12 cellular contexts compared by ENCODE assay signal in the genomic region with DNA sequence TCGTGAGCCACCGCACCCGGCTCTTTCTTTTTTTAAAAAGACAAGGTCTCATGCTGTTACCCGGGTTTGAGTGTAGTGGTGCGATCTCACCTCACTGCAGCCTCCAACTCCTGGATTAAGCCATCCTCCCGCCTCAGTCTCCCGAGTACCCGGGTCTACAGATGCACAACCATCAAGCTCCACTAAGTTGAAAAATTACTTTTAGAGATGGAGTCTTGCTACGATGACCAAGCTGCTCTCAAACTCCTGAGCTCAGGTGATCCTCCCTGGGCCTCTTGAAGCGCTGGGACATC. TPM values are rescaled to one million over a fixed set of nuclear protein-coding genes. Genes with fewer than 3 reads are reported as not detected.
DNase-seq lines count a peak whose midpoint lies in the region; TF ChIP-seq lines count a peak whose summit lies in the region.
"Had no signal": no experiment of that assay in that cellular context is flagged by ENCODE, and none has a peak within 500 bp of the region (broad histone marks: within the 10 kb centered on the region; RNA-seq: fewer than 3 reads in every experiment).

No MANE protein-coding gene starts in this region.

- no peak for DNase-seq in activated T-cell treated with anti-CD3 and anti-CD28 coated beads, Interleukin-2, amount 50 U/mL, for 24 hours
- no peak for DNase-seq in activated T-cell treated with anti-CD3 and anti-CD28 coated beads, Interleukin-2, amount 50 U/mL, for 48 hours
- DNase-seq in SK-N-MC (ENCODE audit: low read depth, low spot score) (no peak), hepatocyte (ENCODE audit: low spot score) (no peak), spleen (peak; percentile 56), mucosa of gallbladder (ENCODE audit: low spot score) (no peak), thyroid gland (no peak), NCI-H526 (lab: John Stamatoyannopoulos, UW) (no peak)
- DNase-seq: anterior cingulate cortex; hippocampal formation; NCI-H226; stimulated activated CD4-positive, alpha-beta T cell treated with anti-CD3 and anti-CD28 coated beads, Interleukin-15, amount 100 ng/mL, for 24 hours had no signal

- H3K4me3 Mint-ChIP-seq in activated T-cell treated with anti-CD3 and anti-CD28 coated beads, Interleukin-2, amount 50 U/mL, for 24 hours = peak overlapping the region; percentile 95

- no peaks in the 10 kb centered on the region for H3K9me2 ChIP-seq in hepatocyte (replicated peaks; ENCODE audit: insufficient read depth)

- no peak for TF ChIP-seq POLR2A in spleen (IDR thresholded peaks at IDR 0.05)
- no peak for TF ChIP-seq POLR2A in thyroid gland (IDR thresholded peaks at IDR 0.05)

- peak overlapping the region; percentile 79; the same call in 1 of the 2 replicates for H3K4me3 ChIP-seq in SK-N-MC
- no peak overlapping the region for H3K4me3 ChIP-seq in hepatocyte
- peak overlapping the region in 1 of 8 donors; percentile 97 for H3K4me3 ChIP-seq in spleen
- no peak overlapping the region for H3K4me3 ChIP-seq in thyroid gland (replicated peaks in 1 of 3)

- peaks cover 51% of the 10 kb centered on the region for H3K4me1 Mint-ChIP-seq in activated T-cell treated with anti-CD3 and anti-CD28 coated beads, Interleukin-2, amount 50 U/mL, for 24 hours (ENCODE audit: low read depth)

- intact Hi-C loops in spleen (cut with DNase I; ENCODE audit: low total_unique reads) = no loop called here
- intact Hi-C loops in thyroid gland (cut with DNase I) = loop anchor here (10.0 kb wide), 1 partner anchor 205 kb away; the partner anchor contains the start of gene AKAP17A

- H3K36me3 ChIP-seq in SK-N-MC (ENCODE audit: insufficient read depth, low read length) (peaks cover 65% of the 10 kb centered on the region), hepatocyte (replicated peaks; ENCODE audit: insufficient read depth, low read depth) (no peaks in the 10 kb centered on the region), spleen (peaks cover 13 to 64% (median 58%) of the 10 kb centered on the region in 6 donors), thyroid gland (peaks cover 55 to 58% of the 10 kb centered on the region in 2 donors)

- no peak overlapping the region for H3K27ac ChIP-seq in SK-N-MC
- H3K27ac ChIP-seq in hepatocyte = no peak overlapping the region
- H3K27ac ChIP-seq in spleen = no peak overlapping the region
- H3K27ac ChIP-seq in thyroid gland = no peak overlapping the region

- H3K4me1 ChIP-seq in hepatocyte (ENCODE audit: insufficient read depth) = peaks cover 15% of the 10 kb centered on the region
- H3K4me1 ChIP-seq in spleen = peaks cover 29 to 68% (median 55%) of the 10 kb centered on the region in 6 donors
- peaks cover 31 to 36% of the 10 kb centered on the region in 2 donors for H3K4me1 ChIP-seq in thyroid gland

- H4K20me1 ChIP-seq in hepatocyte (ENCODE audit: insufficient read depth, poor library complexity, severe bottlenecking) = peaks cover 52% of the 10 kb centered on the region

- no peak overlapping the region for H3K9ac ChIP-seq in SK-N-MC (ENCODE audit: insufficient read length)

- H3K9me3 Mint-ChIP-seq in activated T-cell treated with anti-CD3 and anti-CD28 coated beads, Interleukin-2, amount 50 U/mL, for 24 hours = no peaks in the 10 kb centered on the region

- H3K79me2 ChIP-seq in hepatocyte = peaks cover 59% of the 10 kb centered on the region

- peak overlapping the region; percentile 95 for H3K4me2 ChIP-seq in hepatocyte

- H3K27ac Mint-ChIP-seq in activated T-cell treated with anti-CD3 and anti-CD28 coated beads, Interleukin-2, amount 50 U/mL, for 24 hours = peak overlapping the region; percentile 99

- H3K27me3 Mint-ChIP-seq in activated T-cell treated with anti-CD3 and anti-CD28 coated beads, Interleukin-2, amount 50 U/mL, for 24 hours = no peaks in the 10 kb centered on the region

- H3K27me3 ChIP-seq in hepatocyte (no peaks in the 10 kb centered on the region), spleen (replicated peaks in 1 of 7) (no peaks in the 10 kb centered on the region), thyroid gland (no peaks in the 10 kb centered on the region)

- no peak overlapping the region for H2AFZ ChIP-seq in hepatocyte

- WGBS in hepatocyte (ENCODE audit: low lambda C conversion rate, missing lambda C conversion rate) = 92% methylated on average over 10 of the region's 10 CpGs
- WGBS in spleen, 5 donors = 89 to 94% (median 92%) methylated on average over 10 of the region's 10 CpGs
- 91% methylated on average over 10 of the region's 10 CpGs for WGBS in thyroid gland, 2 donors

- peaks cover 81% of the 10 kb centered on the region for H3K36me3 Mint-ChIP-seq in activated T-cell treated with anti-CD3 and anti-CD28 coated beads, Interleukin-2, amount 50 U/mL, for 24 hours (ENCODE audit: low read depth)

- H3K9me3 ChIP-seq in SK-N-MC (ENCODE audit: low read depth, low read length) (no peaks in the 10 kb centered on the region), hepatocyte (ENCODE audit: low read depth) (no peaks in the 10 kb centered on the region), spleen (no peaks in the 10 kb centered on the region), thyroid gland (no peaks in the 10 kb centered on the region)

- no peak for TF ChIP-seq CTCF in hepatocyte (IDR thresholded peaks at IDR 0.05; ENCODE audit: poor library complexity)
- no peak for TF ChIP-seq CTCF in spleen (IDR thresholded peaks at IDR 0.05 in 8 of 11, conservative IDR thresholded peaks at IDR 0.05 in 3 of 11)
- no peak for TF ChIP-seq CTCF in thyroid gland (IDR thresholded peaks at IDR 0.05)

RNA-seq across cellular contexts. Expression of gene SLC25A6, which starts 2.0 kb away (rescaled TPM):
- total RNA-seq in hepatocyte = 359 and 449 TPM in 2 replicates
- 354 and 364 TPM in 2 replicates for polyA plus RNA-seq in hepatocyte
- 100 to 1,000 TPM; 255 to 309 (median 297) TPM for total RNA-seq in spleen
- 100 to 1,000 TPM; 396 to 443 (median 425) TPM for polyA plus RNA-seq in spleen
- 329 TPM for total RNA-seq in mucosa of gallbladder
- total RNA-seq in thyroid gland = 100 to 1,000 TPM; 219 to 397 (median 320) TPM

RNA-seq across cellular contexts. Expression of gene IL3RA, which starts 53.4 kb away (rescaled TPM):
- total RNA-seq in hepatocyte = 0.30 and 1.6 TPM in 2 replicates
- 0.42 and 1.9 TPM in 2 replicates for polyA plus RNA-seq in hepatocyte
- total RNA-seq in spleen = 1 to 10 TPM; 2.4 to 8.6 (median 5.4) TPM
- 10 to 100 TPM in 1 of 3 donors, 1 to 10 TPM in 2; 6.7 to 11.2 (median 9.4) TPM for polyA plus RNA-seq in spleen
- 3.8 TPM for total RNA-seq in mucosa of gallbladder
- 1 to 10 TPM in 3 of 4 donors, under 1 TPM in 1; 0.89 to 4.5 (median 3.3) TPM for total RNA-seq in thyroid gland
